In the genomic region with DNA sequence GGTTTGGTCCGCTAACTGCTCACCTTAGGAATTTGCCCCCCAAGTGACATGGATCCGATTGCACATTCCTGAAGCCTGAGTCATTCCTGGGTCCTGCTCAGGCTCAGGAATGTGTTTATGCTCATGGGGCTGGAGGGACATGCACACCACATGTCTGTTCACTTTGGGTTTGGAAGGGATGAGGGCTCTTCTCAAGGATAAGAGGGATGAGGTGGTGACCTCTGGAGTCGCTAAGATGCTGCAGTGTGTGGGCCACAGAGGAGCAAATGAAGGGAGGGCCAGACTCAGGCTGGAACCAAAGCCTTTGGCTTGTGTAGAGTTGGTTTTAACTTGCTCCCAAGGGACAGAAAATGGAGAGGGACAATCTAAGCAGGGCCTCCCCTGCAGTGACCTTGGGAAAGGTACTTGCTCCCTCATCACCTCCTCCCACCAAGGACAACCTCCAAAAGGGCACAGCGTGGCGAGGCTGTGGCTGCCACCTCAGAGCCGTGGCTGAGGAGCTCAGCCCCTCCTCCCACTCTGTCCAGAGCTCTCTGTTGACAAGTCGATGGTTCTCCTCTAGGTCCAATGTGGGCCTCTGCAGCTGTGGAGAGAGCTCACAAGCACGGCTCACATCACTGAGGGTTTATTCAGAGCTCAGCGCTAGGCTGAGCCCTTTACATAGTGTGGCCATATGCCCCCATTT, we compare ENCODE assay signal across 1 cellular context.
TF ChIP-seq lines count a peak whose summit lies in the region.

No MANE protein-coding gene starts in this region.

TF ChIP-seq in HepG2, 621 proteins besides CTCF, POLR2A, EP300 and RAD21 (continued from another document and continues in another):
- TF ChIP-seq, protein P1, sequence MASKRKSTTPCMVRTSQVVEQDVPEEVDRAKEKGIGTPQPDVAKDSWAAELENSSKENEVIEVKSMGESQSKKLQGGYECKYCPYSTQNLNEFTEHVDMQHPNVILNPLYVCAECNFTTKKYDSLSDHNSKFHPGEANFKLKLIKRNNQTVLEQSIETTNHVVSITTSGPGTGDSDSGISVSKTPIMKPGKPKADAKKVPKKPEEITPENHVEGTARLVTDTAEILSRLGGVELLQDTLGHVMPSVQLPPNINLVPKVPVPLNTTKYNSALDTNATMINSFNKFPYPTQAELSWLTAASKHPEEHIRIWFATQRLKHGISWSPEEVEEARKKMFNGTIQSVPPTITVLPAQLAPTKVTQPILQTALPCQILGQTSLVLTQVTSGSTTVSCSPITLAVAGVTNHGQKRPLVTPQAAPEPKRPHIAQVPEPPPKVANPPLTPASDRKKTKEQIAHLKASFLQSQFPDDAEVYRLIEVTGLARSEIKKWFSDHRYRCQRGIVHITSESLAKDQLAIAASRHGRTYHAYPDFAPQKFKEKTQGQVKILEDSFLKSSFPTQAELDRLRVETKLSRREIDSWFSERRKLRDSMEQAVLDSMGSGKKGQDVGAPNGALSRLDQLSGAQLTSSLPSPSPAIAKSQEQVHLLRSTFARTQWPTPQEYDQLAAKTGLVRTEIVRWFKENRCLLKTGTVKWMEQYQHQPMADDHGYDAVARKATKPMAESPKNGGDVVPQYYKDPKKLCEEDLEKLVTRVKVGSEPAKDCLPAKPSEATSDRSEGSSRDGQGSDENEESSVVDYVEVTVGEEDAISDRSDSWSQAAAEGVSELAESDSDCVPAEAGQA (IDR thresholded peaks at IDR 0.05; ENCODE audit: low read depth): peak; percentile 15; the same call in 1 of the 2 replicates
- TF ChIP-seq, protein P1 (CRISPR knock-in tag; IDR thresholded peaks at IDR 0.05; ENCODE audit: borderline replicate concordance): no peak
- TF ChIP-seq, protein P2, sequence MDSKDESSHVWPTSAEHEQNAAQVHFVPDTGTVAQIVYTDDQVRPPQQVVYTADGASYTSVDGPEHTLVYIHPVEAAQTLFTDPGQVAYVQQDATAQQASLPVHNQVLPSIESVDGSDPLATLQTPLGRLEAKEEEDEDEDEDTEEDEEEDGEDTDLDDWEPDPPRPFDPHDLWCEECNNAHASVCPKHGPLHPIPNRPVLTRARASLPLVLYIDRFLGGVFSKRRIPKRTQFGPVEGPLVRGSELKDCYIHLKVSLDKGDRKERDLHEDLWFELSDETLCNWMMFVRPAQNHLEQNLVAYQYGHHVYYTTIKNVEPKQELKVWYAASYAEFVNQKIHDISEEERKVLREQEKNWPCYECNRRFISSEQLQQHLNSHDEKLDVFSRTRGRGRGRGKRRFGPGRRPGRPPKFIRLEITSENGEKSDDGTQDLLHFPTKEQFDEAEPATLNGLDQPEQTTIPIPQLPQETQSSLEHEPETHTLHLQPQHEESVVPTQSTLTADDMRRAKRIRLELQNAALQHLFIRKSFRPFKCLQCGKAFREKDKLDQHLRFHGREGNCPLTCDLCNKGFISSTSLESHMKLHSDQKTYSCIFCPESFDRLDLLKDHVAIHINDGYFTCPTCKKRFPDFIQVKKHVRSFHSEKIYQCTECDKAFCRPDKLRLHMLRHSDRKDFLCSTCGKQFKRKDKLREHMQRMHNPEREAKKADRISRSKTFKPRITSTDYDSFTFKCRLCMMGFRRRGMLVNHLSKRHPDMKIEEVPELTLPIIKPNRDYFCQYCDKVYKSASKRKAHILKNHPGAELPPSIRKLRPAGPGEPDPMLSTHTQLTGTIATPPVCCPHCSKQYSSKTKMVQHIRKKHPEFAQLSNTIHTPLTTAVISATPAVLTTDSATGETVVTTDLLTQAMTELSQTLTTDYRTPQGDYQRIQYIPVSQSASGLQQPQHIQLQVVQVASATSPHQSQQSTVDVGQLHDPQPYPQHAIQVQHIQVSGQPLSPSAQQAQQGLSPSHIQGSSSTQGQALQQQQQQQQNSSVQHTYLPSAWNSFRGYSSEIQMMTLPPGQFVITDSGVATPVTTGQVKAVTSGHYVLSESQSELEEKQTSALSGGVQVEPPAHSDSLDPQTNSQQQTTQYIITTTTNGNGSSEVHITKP (CRISPR knock-in tag; IDR thresholded peaks at IDR 0.05; ENCODE audit: low read depth): peak; percentile 75
- no peak for TF ChIP-seq CBX2 (IDR thresholded peaks at IDR 0.05; ENCODE audit: low read depth, low read length)
- TF ChIP-seq CBX2 (CRISPR knock-in tag; IDR thresholded peaks at IDR 0.05; ENCODE audit: low read depth): no peak
- peak; percentile 51; the same call in 1 of the 2 replicates for TF ChIP-seq ISL2 (CRISPR knock-in tag; IDR thresholded peaks at IDR 0.05)
- TF ChIP-seq ARNT (IDR thresholded peaks at IDR 0.05): no peak
- TF ChIP-seq, protein P3, sequence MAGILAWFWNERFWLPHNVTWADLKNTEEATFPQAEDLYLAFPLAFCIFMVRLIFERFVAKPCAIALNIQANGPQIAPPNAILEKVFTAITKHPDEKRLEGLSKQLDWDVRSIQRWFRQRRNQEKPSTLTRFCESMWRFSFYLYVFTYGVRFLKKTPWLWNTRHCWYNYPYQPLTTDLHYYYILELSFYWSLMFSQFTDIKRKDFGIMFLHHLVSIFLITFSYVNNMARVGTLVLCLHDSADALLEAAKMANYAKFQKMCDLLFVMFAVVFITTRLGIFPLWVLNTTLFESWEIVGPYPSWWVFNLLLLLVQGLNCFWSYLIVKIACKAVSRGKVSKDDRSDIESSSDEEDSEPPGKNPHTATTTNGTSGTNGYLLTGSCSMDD (CRISPR knock-in tag; IDR thresholded peaks at IDR 0.05): no peak
- TF ChIP-seq, protein P4, sequence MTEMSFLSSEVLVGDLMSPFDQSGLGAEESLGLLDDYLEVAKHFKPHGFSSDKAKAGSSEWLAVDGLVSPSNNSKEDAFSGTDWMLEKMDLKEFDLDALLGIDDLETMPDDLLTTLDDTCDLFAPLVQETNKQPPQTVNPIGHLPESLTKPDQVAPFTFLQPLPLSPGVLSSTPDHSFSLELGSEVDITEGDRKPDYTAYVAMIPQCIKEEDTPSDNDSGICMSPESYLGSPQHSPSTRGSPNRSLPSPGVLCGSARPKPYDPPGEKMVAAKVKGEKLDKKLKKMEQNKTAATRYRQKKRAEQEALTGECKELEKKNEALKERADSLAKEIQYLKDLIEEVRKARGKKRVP (CRISPR knock-in tag; IDR thresholded peaks at IDR 0.05): no peak; a peak in 1 of 4 replicates
- TF ChIP-seq ARID2 (CRISPR knock-in tag; IDR thresholded peaks at IDR 0.05; ENCODE audit: borderline replicate concordance): no peak; the same call in 1 of the 2 replicates
- TF ChIP-seq CHD4 (IDR thresholded peaks at IDR 0.05; ENCODE audit: borderline replicate concordance, low read length): no peak
- no peak for TF ChIP-seq ZNF253 (CRISPR knock-in tag; IDR thresholded peaks at IDR 0.05; ENCODE audit: borderline replicate concordance)
- peak; percentile 84 for TF ChIP-seq SAP130 (CRISPR knock-in tag; IDR thresholded peaks at IDR 0.05; ENCODE audit: low read depth)
- TF ChIP-seq ZNF317 (CRISPR knock-in tag; IDR thresholded peaks at IDR 0.05): peak; percentile 46; the same call in 1 of the 2 replicates
- TF ChIP-seq, protein P5, sequence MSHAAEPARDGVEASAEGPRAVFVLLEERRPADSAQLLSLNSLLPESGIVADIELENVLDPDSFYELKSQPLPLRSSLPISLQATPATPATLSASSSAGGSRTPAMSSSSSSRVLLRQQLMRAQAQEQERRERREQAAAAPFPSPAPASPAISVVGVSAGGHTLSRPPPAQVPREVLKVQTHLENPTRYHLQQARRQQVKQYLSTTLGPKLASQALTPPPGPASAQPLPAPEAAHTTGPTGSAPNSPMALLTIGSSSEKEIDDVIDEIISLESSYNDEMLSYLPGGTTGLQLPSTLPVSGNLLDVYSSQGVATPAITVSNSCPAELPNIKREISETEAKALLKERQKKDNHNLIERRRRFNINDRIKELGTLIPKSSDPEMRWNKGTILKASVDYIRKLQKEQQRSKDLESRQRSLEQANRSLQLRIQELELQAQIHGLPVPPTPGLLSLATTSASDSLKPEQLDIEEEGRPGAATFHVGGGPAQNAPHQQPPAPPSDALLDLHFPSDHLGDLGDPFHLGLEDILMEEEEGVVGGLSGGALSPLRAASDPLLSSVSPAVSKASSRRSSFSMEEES (CRISPR knock-in tag; IDR thresholded peaks at IDR 0.05): peak; percentile 73
- TF ChIP-seq ETV5 (CRISPR knock-in tag; IDR thresholded peaks at IDR 0.05; ENCODE audit: borderline replicate concordance): peak; percentile 81; the same call in 1 of the 2 replicates
- TF ChIP-seq MIER2 (CRISPR knock-in tag; IDR thresholded peaks at IDR 0.05): no peak
- TF ChIP-seq NFYC (CRISPR knock-in tag; IDR thresholded peaks at IDR 0.05): no peak
- TF ChIP-seq, protein P6, sequence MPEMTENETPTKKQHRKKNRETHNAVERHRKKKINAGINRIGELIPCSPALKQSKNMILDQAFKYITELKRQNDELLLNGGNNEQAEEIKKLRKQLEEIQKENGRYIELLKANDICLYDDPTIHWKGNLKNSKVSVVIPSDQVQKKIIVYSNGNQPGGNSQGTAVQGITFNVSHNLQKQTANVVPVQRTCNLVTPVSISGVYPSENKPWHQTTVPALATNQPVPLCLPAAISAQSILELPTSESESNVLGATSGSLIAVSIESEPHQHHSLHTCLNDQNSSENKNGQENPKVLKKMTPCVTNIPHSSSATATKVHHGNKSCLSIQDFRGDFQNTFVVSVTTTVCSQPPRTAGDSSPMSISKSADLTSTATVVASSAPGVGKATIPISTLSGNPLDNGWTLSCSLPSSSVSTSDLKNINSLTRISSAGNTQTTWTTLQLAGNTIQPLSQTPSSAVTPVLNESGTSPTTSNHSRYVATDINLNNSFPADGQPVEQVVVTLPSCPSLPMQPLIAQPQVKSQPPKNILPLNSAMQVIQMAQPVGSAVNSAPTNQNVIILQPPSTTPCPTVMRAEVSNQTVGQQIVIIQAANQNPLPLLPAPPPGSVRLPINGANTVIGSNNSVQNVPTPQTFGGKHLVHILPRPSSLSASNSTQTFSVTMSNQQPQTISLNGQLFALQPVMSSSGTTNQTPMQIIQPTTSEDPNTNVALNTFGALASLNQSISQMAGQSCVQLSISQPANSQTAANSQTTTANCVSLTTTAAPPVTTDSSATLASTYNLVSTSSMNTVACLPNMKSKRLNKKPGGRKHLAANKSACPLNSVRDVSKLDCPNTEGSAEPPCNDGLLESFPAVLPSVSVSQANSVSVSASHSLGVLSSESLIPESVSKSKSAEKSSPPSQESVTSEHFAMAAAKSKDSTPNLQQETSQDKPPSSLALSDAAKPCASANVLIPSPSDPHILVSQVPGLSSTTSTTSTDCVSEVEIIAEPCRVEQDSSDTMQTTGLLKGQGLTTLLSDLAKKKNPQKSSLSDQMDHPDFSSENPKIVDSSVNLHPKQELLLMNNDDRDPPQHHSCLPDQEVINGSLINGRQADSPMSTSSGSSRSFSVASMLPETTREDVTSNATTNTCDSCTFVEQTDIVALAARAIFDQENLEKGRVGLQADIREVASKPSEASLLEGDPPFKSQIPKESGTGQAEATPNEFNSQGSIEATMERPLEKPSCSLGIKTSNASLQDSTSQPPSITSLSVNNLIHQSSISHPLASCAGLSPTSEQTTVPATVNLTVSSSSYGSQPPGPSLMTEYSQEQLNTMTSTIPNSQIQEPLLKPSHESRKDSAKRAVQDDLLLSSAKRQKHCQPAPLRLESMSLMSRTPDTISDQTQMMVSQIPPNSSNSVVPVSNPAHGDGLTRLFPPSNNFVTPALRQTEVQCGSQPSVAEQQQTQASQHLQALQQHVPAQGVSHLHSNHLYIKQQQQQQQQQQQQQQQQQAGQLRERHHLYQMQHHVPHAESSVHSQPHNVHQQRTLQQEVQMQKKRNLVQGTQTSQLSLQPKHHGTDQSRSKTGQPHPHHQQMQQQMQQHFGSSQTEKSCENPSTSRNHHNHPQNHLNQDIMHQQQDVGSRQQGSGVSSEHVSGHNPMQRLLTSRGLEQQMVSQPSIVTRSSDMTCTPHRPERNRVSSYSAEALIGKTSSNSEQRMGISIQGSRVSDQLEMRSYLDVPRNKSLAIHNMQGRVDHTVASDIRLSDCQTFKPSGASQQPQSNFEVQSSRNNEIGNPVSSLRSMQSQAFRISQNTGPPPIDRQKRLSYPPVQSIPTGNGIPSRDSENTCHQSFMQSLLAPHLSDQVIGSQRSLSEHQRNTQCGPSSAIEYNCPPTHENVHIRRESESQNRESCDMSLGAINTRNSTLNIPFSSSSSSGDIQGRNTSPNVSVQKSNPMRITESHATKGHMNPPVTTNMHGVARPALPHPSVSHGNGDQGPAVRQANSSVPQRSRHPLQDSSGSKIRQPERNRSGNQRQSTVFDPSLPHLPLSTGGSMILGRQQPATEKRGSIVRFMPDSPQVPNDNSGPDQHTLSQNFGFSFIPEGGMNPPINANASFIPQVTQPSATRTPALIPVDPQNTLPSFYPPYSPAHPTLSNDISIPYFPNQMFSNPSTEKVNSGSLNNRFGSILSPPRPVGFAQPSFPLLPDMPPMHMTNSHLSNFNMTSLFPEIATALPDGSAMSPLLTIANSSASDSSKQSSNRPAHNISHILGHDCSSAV (CRISPR knock-in tag; IDR thresholded peaks at IDR 0.05; ENCODE audit: borderline replicate concordance): no peak
- TF ChIP-seq NFE2 (CRISPR knock-in tag; IDR thresholded peaks at IDR 0.05): 0 out of 2 replicates have a peak, but pooled peaks have one; percentile 19
- TF ChIP-seq ZNF552 (CRISPR knock-in tag; IDR thresholded peaks at IDR 0.05; ENCODE audit: borderline replicate concordance): no peak
- peak; percentile 75 for TF ChIP-seq HIVEP1 (CRISPR knock-in tag; IDR thresholded peaks at IDR 0.05)
- TF ChIP-seq, protein P7, sequence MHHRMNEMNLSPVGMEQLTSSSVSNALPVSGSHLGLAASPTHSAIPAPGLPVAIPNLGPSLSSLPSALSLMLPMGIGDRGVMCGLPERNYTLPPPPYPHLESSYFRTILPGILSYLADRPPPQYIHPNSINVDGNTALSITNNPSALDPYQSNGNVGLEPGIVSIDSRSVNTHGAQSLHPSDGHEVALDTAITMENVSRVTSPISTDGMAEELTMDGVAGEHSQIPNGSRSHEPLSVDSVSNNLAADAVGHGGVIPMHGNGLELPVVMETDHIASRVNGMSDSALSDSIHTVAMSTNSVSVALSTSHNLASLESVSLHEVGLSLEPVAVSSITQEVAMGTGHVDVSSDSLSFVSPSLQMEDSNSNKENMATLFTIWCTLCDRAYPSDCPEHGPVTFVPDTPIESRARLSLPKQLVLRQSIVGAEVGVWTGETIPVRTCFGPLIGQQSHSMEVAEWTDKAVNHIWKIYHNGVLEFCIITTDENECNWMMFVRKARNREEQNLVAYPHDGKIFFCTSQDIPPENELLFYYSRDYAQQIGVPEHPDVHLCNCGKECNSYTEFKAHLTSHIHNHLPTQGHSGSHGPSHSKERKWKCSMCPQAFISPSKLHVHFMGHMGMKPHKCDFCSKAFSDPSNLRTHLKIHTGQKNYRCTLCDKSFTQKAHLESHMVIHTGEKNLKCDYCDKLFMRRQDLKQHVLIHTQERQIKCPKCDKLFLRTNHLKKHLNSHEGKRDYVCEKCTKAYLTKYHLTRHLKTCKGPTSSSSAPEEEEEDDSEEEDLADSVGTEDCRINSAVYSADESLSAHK (CRISPR knock-in tag; IDR thresholded peaks at IDR 0.05; ENCODE audit: borderline replicate concordance): no peak
- TF ChIP-seq GATA4 (IDR thresholded peaks at IDR 0.05; ENCODE audit: borderline replicate concordance, low read depth): no peak
